13 cellular contexts compared by ENCODE assay signal in the genomic region with DNA sequence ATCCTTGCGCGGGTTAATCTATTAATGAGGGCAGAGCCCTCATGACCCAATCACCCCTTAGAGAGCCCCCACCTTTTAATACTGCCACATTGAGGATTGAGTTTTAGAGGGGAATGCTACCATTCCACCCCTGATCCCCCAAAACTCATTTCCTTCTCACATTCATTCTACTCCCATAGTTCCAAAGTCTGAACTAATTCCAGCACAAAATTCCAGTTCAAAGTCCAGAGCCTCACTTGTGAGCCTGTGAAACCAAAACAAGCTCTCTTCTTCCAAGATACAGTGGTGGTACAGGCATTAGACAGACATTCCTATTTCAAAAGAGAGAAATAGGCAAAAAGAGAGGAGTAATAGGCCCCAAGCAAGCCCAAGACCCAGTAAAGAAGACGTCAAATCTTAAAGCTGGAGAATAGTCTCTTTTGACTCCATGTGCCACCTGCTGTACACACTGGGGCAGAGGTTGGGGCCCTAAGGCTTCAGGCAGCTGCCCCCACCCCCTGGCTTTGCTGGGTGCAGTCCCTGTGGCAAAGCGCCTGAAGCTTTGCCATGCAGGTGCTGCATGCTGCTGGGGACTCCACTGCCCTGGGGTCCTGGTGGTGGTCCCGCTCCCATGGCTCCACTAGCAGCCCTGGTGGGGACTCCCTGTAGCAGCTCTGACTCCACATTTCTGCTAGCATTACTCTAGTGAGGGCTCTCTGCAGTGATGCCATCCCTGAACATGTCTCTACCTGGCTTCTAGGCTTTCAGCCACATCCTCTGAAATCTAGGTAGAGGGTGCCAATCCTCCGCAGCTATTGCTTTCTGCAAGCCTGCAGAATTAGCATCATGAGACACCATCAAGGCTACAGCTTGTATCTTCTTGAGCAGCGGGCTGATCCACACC. TPM values are rescaled to one million over a fixed set of nuclear protein-coding genes. Genes with fewer than 3 reads are reported as not detected.
DNase-seq lines count a peak whose midpoint lies in the region; ATAC-seq, FAIRE-seq and TF ChIP-seq lines count a peak whose summit lies in the region.
"Had no signal": no experiment of that assay in that cellular context is flagged by ENCODE, and none has a peak within 500 bp of the region (broad histone marks: within the 10 kb centered on the region; RNA-seq: fewer than 3 reads in every experiment).

No MANE protein-coding gene starts in this region.

- H3K4me1 Mint-ChIP-seq in activated B cell treated with CpG ODN at 0.5 μM for 24 hours = peaks cover 34% of the 10 kb centered on the region

- no peak for FAIRE-seq in A549 (lab: Jason Lieb, UNC)

- POLR2A ChIA-PET in A549 (lab: Yijun Ruan, JAX) (interaction anchor here (1.0 kb wide), 1 partner anchor 89 kb away, joined by 4 read pairs; no protein-coding TSS in a partner anchor), activated B cell treated with CpG ODN at 0.5 μM for 24 hours (lab: Charles Lee) (interaction anchor here (0.6 to 2.6 kb wide), 17 partner anchors 12 to 1139 kb away, joined by 3 to 26 read pairs (median 4); a partner anchor contains a TSS)

- ATAC-seq in A549 (peak; percentile 47 to 54; a peak in 4 of 6 replicates), activated B cell treated with CpG ODN at 0.5 μM for 24 hours (ENCODE audit: low read depth) (peak; percentile 87), HG03520 (IDR thresholded peaks at IDR 0.05; ENCODE audit: unreplicated experiment) (no peak)
- ATAC-seq: gastrocnemius medialis had no signal

- intact Hi-C loops in activated B cell treated with CpG ODN at 0.5 μM for 24 hours (cut with micrococcal nuclease) = loop anchor here (1.0 to 5.0 kb wide), 7 partner anchors 14 to 254 kb away; no protein-coding TSS in a partner anchor

- H3K27ac ChIP-seq in A549 (no peak overlapping the region), layer of hippocampus (ENCODE audit: low read depth, low read length) (peak overlapping the region; percentile 16)
- H3K27ac ChIP-seq: gastrocnemius medialis, thoracic aorta had no signal

- no peaks in the 10 kb centered on the region for H3K9me3 ChIP-seq in A549
- H3K9me3 ChIP-seq in MG63 = no peaks in the 10 kb centered on the region
- H3K9me3 ChIP-seq: gastrocnemius medialis, thoracic aorta had no signal

- H3K4me3 Mint-ChIP-seq in activated B cell treated with CpG ODN at 0.5 μM for 24 hours = no peak overlapping the region
- H3K4me3 Mint-ChIP-seq: dendritic cell treated with granulocyte-macrophage colony-stimulating factor and Interleukin-4, amounts not matched to agents 40 ng/mL and 50 ng/mL, for 4 days had no signal

- 0 out of 3 replicates have a peak, but pooled peaks cover 8% of the 10 kb centered on the region for H3K4me1 ChIP-seq in A549
- H3K4me1 ChIP-seq: gastrocnemius medialis had no signal

- no peaks in the 10 kb centered on the region for H3K36me3 ChIP-seq in MG63
- H3K36me3 ChIP-seq: gastrocnemius medialis, thoracic aorta had no signal

- H3K4me2 ChIP-seq in A549 = no peak overlapping the region

- H3K27me3 ChIP-seq in layer of hippocampus (ENCODE audit: control insufficient read depth, insufficient read depth, low read length) (no peaks in the 10 kb centered on the region), MG63 (no peaks in the 10 kb centered on the region)
- H3K27me3 ChIP-seq: gastrocnemius medialis had no signal

- no peak for TF ChIP-seq POLR2A in A549 (IDR thresholded peaks at IDR 0.05; ENCODE audit: low read length)

- H3K9me3 Mint-ChIP-seq in activated B cell treated with CpG ODN at 0.5 μM for 24 hours = no peaks in the 10 kb centered on the region
- H3K9me3 Mint-ChIP-seq: dendritic cell treated with granulocyte-macrophage colony-stimulating factor and Interleukin-4, amounts not matched to agents 40 ng/mL and 50 ng/mL, for 4 days had no signal

- no peak for TF ChIP-seq EP300 in A549 (IDR thresholded peaks at IDR 0.05)

- CTCF ChIA-PET in A549 (lab: Yijun Ruan, JAX) = interaction anchor here (0.5 to 2.5 kb wide), 4 partner anchors 14 to 267 kb away, joined by 3 to 14 read pairs (median 4); no protein-coding TSS in a partner anchor
- CTCF ChIA-PET in activated B cell treated with CpG ODN at 0.5 μM for 24 hours (lab: Charles Lee) = interaction anchor here (0.8 to 2.7 kb wide), 27 partner anchors 19 to 298 kb away, joined by 3 to 22 read pairs (median 4); a partner anchor contains a TSS

- TF ChIP-seq RAD21 in A549 (conservative IDR thresholded peaks at IDR 0.05 in 1 of 2, IDR thresholded peaks at IDR 0.05 in 1 of 2) = 0 out of 5 replicates have a peak, but pooled peaks have one; percentile 12 to 16

- H3K27me3 Mint-ChIP-seq in activated B cell treated with CpG ODN at 0.5 μM for 24 hours = no peaks in the 10 kb centered on the region
- H3K27me3 Mint-ChIP-seq: dendritic cell treated with granulocyte-macrophage colony-stimulating factor and Interleukin-4, amounts not matched to agents 40 ng/mL and 50 ng/mL, for 4 days had no signal

- H3K36me3 Mint-ChIP-seq in activated B cell treated with CpG ODN at 0.5 μM for 24 hours (ENCODE audit: low read depth) = no peaks in the 10 kb centered on the region

- H3K27ac Mint-ChIP-seq in activated B cell treated with CpG ODN at 0.5 μM for 24 hours = no peak overlapping the region
- H3K27ac Mint-ChIP-seq: dendritic cell treated with granulocyte-macrophage colony-stimulating factor and Interleukin-4, amounts not matched to agents 40 ng/mL and 50 ng/mL, for 4 days had no signal

- H3K4me3 ChIP-seq in A549 (no peak overlapping the region), MG63 (no peak overlapping the region)
- H3K4me3 ChIP-seq: gastrocnemius medialis, thoracic aorta had no signal

- 78% methylated on average over 5 of the region's 7 CpGs for WGBS in A549 (ENCODE audit: missing lambda C conversion rate)

- no peak for TF ChIP-seq CTCF in A549 (IDR thresholded peaks at IDR 0.05)
- TF ChIP-seq CTCF in GM12873 (IDR thresholded peaks at IDR 0.05; ENCODE audit: insufficient read depth, low read depth, low read length, missing control alignments) = peak; percentile 44
- TF ChIP-seq CTCF in activated B cell treated with CpG ODN at 0.5 μM for 24 hours (IDR thresholded peaks at IDR 0.05) = no peak

- no peak for DNase-seq in A549 (ENCODE audit: low read depth in 1 of 2, low spot score in 1 of 2)
- peak; percentile 20 for DNase-seq in activated B cell treated with CpG ODN at 0.5 μM for 24 hours
- no peak for DNase-seq in nucleus accumbens (lab: John Stamatoyannopoulos, UW)
- DNase-seq in NCI-H2081 treated with DMSO at 0.1 percent for 48 hours (lab: John Stamatoyannopoulos, UW) = no peak
- DNase-seq in MG63 = no peak
- DNase-seq: activated gamma-delta T cell, gastrocnemius medialis, NCI-H1417 had no signal

TF ChIP-seq in A549, 52 proteins besides CTCF, POLR2A, EP300 and RAD21:
- TF ChIP-seq TFCP2L1 (CRISPR knock-in tag; IDR thresholded peaks at IDR 0.05) = no peak
- TF ChIP-seq SMC3 (IDR thresholded peaks at IDR 0.05) = 0 out of 3 replicates have a peak, but pooled peaks have one; percentile 17

RNA-seq across cellular contexts. Expression of a gene that starts 41.3 kb away (rescaled TPM):
- polyA plus RNA-seq in A549 (2011; rRNA removed) (2.6 TPM in 2 replicates), A549 (2017; fragmentation: RNase III; extraction: RNeasy Plus Mini Kit Qiagen cat#74134 plus additional on column Dnase treatment) (3.1 to 4.0 TPM (median 3.6 TPM) in 3 replicates)
- 1.2 and 1.6 TPM in 2 replicates for polyA plus RNA-seq in A549 (2012; cell fraction: cytosol; rRNA removed)
- 1.9 and 2.0 TPM in 2 replicates for polyA plus RNA-seq in A549 (2012; cell fraction: nucleus; rRNA removed)
- polyA minus RNA-seq in A549 (2011; rRNA and poly(A)+ RNA removed) = 1.6 and 2.1 TPM in 2 replicates
- 1.9 and 2.4 TPM in 2 replicates for total RNA-seq in activated B cell treated with CpG ODN at 0.5 μM for 24 hours
- 1.5 and 1.7 TPM in 2 replicates for total RNA-seq in MG63 (2014; rRNA removed; shearing (Covaris generic); ENCODE audit: low replicate concordance)
